ENCODE assay signal across 1 cellular context in genomic region chr17:42288078-42288984, GRCh38.
TF ChIP-seq lines count a peak whose summit lies in the region.

TSS of gene STAT5A (plus strand) at chr17:42288498. CDS start at chr17:42289412, 914 bp downstream.

TF ChIP-seq in HepG2, 621 proteins besides CTCF, POLR2A, EP300 and RAD21 (continued from another document and continues in another):
- TF ChIP-seq ZNF512B (CRISPR knock-in tag; IDR thresholded peaks at IDR 0.05; ENCODE audit: borderline replicate concordance) (no peak), ZNF20 (CRISPR knock-in tag; IDR thresholded peaks at IDR 0.05) (no peak), ATRX (CRISPR knock-in tag; IDR thresholded peaks at IDR 0.05; ENCODE audit: borderline replicate concordance) (no peak), ZBED4 (CRISPR knock-in tag; IDR thresholded peaks at IDR 0.05; ENCODE audit: borderline replicate concordance) (peak; percentile 29; the same call in 1 of the 2 replicates), ZNF276 (CRISPR knock-in tag; IDR thresholded peaks at IDR 0.05; ENCODE audit: low read depth) (no peak), FOXK1 (CRISPR knock-in tag; IDR thresholded peaks at IDR 0.05; ENCODE audit: borderline replicate concordance, low read depth) (no peak), HNF4G (IDR thresholded peaks at IDR 0.05; ENCODE audit: borderline replicate concordance, low read depth, low read length) (peak; percentile 23; the same call in 1 of the 2 replicates), HNF4G (CRISPR knock-in tag; IDR thresholded peaks at IDR 0.05; ENCODE audit: borderline replicate concordance, low read depth) (no peak), GLI4 (CRISPR knock-in tag; IDR thresholded peaks at IDR 0.05; ENCODE audit: borderline replicate concordance) (0 out of 2 replicates have a peak, but pooled peaks have one; percentile 57), ZFP41 (CRISPR knock-in tag; IDR thresholded peaks at IDR 0.05; ENCODE audit: borderline replicate concordance) (no peak), SMYD3 (CRISPR knock-in tag; IDR thresholded peaks at IDR 0.05) (no peak), BRCA1 (CRISPR knock-in tag; IDR thresholded peaks at IDR 0.05) (0 out of 2 replicates have a peak, but pooled peaks have one; percentile 37), ZNF768 (CRISPR knock-in tag; IDR thresholded peaks at IDR 0.05) (no peak), ARID2 (CRISPR knock-in tag; IDR thresholded peaks at IDR 0.05; ENCODE audit: borderline replicate concordance) (0 out of 2 replicates have a peak, but pooled peaks have one; percentile 55), ZNF780A (CRISPR knock-in tag; IDR thresholded peaks at IDR 0.05) (no peak), SSRP1 (CRISPR knock-in tag; IDR thresholded peaks at IDR 0.05) (no peak), ZSCAN25 (CRISPR knock-in tag; IDR thresholded peaks at IDR 0.05) (peak; percentile 99), ZNF350 (CRISPR knock-in tag; IDR thresholded peaks at IDR 0.05; ENCODE audit: borderline replicate concordance, low read depth) (no peak), ZC3H13 (CRISPR knock-in tag; IDR thresholded peaks at IDR 0.05) (peak; percentile 63; the same call in 1 of the 2 replicates), ELF3 (CRISPR knock-in tag; IDR thresholded peaks at IDR 0.05) (peak; percentile 20; the same call in 1 of the 2 replicates), ZFY (CRISPR knock-in tag; IDR thresholded peaks at IDR 0.05) (peak; percentile 39; the same call in 1 of the 2 replicates), YEATS4 (CRISPR knock-in tag; IDR thresholded peaks at IDR 0.05; ENCODE audit: borderline replicate concordance) (peak; percentile 61), NFRKB (IDR thresholded peaks at IDR 0.05) (no peak), MAFG (CRISPR knock-in tag; IDR thresholded peaks at IDR 0.05) (0 out of 2 replicates have a peak, but pooled peaks have one; percentile 49), MAFF (IDR thresholded peaks at IDR 0.05; ENCODE audit: low read depth, low read length) (no peak), SAP130 (CRISPR knock-in tag; IDR thresholded peaks at IDR 0.05; ENCODE audit: low read depth) (peak; percentile 48; the same call in 1 of the 2 replicates), MAZ (IDR thresholded peaks at IDR 0.05; ENCODE audit: borderline replicate concordance, low read depth, low read length) (no peak), MAZ (CRISPR knock-in tag; IDR thresholded peaks at IDR 0.05; ENCODE audit: low read depth) (0 out of 2 replicates have a peak, but pooled peaks have one; percentile 16), ZBTB14 (CRISPR knock-in tag; IDR thresholded peaks at IDR 0.05) (peak; percentile 72; the same call in 1 of the 2 replicates), TEF (CRISPR knock-in tag; IDR thresholded peaks at IDR 0.05) (no peak), ZGPAT (CRISPR knock-in tag; IDR thresholded peaks at IDR 0.05) (no peak), ZBTB1 (CRISPR knock-in tag; IDR thresholded peaks at IDR 0.05; ENCODE audit: borderline replicate concordance) (no peak), HNRNPLL (IDR thresholded peaks at IDR 0.05; ENCODE audit: low read depth, low read length, poor library complexity, severe bottlenecking) (peak; percentile 55), ZSCAN31 (CRISPR knock-in tag; IDR thresholded peaks at IDR 0.05; ENCODE audit: low read depth) (peak; percentile 41; the same call in 1 of the 2 replicates), ZNF615 (CRISPR knock-in tag; IDR thresholded peaks at IDR 0.05; ENCODE audit: borderline replicate concordance) (no peak), MTF2 (CRISPR knock-in tag; IDR thresholded peaks at IDR 0.05; ENCODE audit: borderline replicate concordance) (peak; percentile 76; the same call in 1 of the 2 replicates)
- TF ChIP-seq, protein P1, sequence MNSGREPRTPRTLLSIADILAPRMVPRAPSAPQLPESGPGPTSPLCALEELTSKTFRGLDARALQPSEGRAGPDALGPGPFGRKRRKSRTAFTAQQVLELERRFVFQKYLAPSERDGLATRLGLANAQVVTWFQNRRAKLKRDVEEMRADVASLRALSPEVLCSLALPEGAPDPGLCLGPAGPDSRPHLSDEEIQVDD (CRISPR knock-in tag; IDR thresholded peaks at IDR 0.05; ENCODE audit: borderline replicate concordance), result no peak; the same call in 1 of the 2 replicates
- TF ChIP-seq, protein P2, sequence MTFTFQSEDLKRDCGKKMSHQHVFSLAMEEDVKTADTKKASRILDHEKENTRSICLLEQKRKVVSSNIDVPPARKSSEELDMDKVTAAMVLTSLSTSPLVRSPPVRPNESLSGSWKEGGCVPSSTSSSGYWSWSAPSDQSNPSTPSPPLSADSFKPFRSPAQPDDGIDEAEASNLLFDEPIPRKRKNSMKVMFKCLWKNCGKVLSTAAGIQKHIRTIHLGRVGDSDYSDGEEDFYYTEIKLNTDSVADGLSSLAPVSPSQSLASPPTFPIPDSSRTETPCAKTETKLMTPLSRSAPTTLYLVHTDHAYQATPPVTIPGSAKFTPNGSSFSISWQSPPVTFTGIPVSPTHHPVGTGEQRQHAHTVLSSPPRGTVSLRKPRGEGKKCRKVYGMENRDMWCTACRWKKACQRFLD (CRISPR knock-in tag; IDR thresholded peaks at IDR 0.05; ENCODE audit: borderline replicate concordance), result 0 out of 2 replicates have a peak, but pooled peaks have one; percentile 2
- TF ChIP-seq, protein P3, sequence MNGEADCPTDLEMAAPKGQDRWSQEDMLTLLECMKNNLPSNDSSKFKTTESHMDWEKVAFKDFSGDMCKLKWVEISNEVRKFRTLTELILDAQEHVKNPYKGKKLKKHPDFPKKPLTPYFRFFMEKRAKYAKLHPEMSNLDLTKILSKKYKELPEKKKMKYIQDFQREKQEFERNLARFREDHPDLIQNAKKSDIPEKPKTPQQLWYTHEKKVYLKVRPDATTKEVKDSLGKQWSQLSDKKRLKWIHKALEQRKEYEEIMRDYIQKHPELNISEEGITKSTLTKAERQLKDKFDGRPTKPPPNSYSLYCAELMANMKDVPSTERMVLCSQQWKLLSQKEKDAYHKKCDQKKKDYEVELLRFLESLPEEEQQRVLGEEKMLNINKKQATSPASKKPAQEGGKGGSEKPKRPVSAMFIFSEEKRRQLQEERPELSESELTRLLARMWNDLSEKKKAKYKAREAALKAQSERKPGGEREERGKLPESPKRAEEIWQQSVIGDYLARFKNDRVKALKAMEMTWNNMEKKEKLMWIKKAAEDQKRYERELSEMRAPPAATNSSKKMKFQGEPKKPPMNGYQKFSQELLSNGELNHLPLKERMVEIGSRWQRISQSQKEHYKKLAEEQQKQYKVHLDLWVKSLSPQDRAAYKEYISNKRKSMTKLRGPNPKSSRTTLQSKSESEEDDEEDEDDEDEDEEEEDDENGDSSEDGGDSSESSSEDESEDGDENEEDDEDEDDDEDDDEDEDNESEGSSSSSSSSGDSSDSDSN (CRISPR knock-in tag; IDR thresholded peaks at IDR 0.05), result peak; percentile 86; the same call in 1 of the 2 replicates
- TF ChIP-seq, protein P4, sequence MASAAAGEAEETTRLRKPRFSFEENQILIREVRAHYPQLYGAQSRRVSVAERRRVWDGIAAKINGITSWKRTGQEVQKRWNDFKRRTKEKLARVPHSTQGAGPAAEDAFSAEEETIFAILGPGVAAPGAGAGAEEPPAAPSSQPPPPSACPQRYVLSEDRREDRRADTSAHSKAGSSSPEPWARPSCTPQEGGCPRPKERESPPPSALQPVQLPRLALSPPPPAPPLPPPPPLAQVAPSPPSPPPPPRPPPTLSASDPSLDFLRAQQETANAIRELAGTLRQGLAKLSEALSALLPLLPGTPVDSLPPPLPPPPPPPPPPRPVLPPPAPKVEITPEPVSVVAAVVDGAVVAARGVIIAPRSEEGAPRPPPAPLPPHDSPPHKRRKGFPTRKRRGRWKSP (CRISPR knock-in tag; IDR thresholded peaks at IDR 0.05), result no peak
- TF ChIP-seq, protein P5, sequence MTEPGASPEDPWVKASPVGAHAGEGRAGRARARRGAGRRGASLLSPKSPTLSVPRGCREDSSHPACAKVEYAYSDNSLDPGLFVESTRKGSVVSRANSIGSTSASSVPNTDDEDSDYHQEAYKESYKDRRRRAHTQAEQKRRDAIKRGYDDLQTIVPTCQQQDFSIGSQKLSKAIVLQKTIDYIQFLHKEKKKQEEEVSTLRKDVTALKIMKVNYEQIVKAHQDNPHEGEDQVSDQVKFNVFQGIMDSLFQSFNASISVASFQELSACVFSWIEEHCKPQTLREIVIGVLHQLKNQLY (CRISPR knock-in tag; IDR thresholded peaks at IDR 0.05), result no peak
